ENCODE assay signal across 8 cellular contexts in genomic region chr22:35409783-35410662, GRCh38.
A peak's percentile ranks its signal among the peaks of the same experiment; 100 is the strongest.
DNase-seq lines count a peak whose midpoint lies in the region; ATAC-seq and TF ChIP-seq lines count a peak whose summit lies in the region.

No MANE protein-coding gene starts in this region.

- TF ChIP-seq CTCF in RWPE1 (conservative IDR thresholded peaks at IDR 0.05; ENCODE audit: low read depth), result no peak

- DNase-seq in RWPE1 (ENCODE audit: low spot score) (no peak), NCI-H2107 treated with DMSO at 0.1 percent for 48 hours (lab: John Stamatoyannopoulos, UW; ENCODE audit: unreplicated experiment) (no peak), D341Med (ENCODE audit: low spot score) (no peak), NCI-H524 (lab: John Stamatoyannopoulos, UW) (no peak), NCI-H774 (lab: John Stamatoyannopoulos, UW) (no peak)

- H3K27ac ChIP-seq in RWPE1 (peak overlapping the region; percentile 2; the same call in 1 of the 2 replicates), layer of hippocampus (ENCODE audit: low read depth, low read length) (peak overlapping the region; percentile 48)

- POLR2A ChIA-PET in RWPE1 (lab: Yijun Ruan, JAX; ENCODE audit: low non-redundant PET), result interaction anchor here (0.5 kb wide), 1 partner anchor 107 kb away, joined by 3 read pairs; no protein-coding TSS in a partner anchor

- ATAC-seq in GM18867 (IDR thresholded peaks at IDR 0.05; ENCODE audit: unreplicated experiment) (peak; percentile 61), HG02642 (IDR thresholded peaks at IDR 0.05; ENCODE audit: poor library complexity, unreplicated experiment) (peak; percentile 78)

- no peaks in the 10 kb centered on the region for H3K27me3 ChIP-seq in layer of hippocampus (ENCODE audit: control insufficient read depth, insufficient read depth, low read length)

- CTCF ChIA-PET in RWPE1 (lab: Yijun Ruan, JAX), result no interaction called here
